11 cellular contexts compared by ENCODE assay signal in the genomic region with DNA sequence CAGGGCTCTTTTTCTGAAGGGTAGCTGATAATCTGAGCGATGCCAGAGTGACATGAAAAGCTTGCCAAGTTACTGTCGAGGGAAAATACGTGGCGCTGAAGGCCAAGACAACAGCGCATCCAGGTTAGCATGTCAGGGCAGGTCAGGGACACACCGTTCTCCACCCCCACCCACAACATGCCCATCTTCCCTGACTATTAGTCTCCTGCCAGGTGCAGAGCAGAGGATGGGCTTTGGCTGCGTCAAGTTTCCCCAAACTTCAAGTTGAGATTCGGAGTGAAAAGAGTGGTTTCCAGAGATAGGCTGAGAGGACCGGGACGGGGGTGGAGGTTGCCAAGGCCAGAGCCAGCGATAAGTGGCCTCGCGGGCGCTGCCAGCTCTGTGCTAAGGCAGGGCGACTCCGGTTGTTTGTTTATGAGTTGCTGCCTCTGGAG. TPM values are rescaled to one million over a fixed set of nuclear protein-coding genes. Genes with fewer than 3 reads are reported as not detected.
DNase-seq lines count a peak whose midpoint lies in the region; ATAC-seq and TF ChIP-seq lines count a peak whose summit lies in the region.
"Had no signal": no experiment of that assay in that cellular context is flagged by ENCODE, and none has a peak within 500 bp of the region (broad histone marks: within the 10 kb centered on the region; RNA-seq: fewer than 3 reads in every experiment).

No MANE protein-coding gene starts in this region.

- H3K4me2 ChIP-seq in mesendoderm (ENCODE audit: low read length): peak overlapping the region; percentile 78

- H3K4ac ChIP-seq in mesendoderm (ENCODE audit: low read depth, low read length): no peak overlapping the region

- H3K4me1 ChIP-seq in breast epithelium (peaks cover 0 to 3% of the 10 kb centered on the region in 2 donors), endodermal cell (ENCODE audit: control insufficient read depth, insufficient read depth, low read length) (no peaks in the 10 kb centered on the region), mesendoderm (ENCODE audit: control insufficient read depth, low read depth, low read length) (no peaks in the 10 kb centered on the region), uterus (no peaks in the 10 kb centered on the region)

- H3K27ac ChIP-seq in breast epithelium: no peak overlapping the region
- H3K27ac ChIP-seq in endodermal cell (ENCODE audit: low read depth, low read length): no peak overlapping the region
- H3K27ac ChIP-seq in mesendoderm (ENCODE audit: low read depth, low read length): no peak overlapping the region
- H3K27ac ChIP-seq in uterus: peak overlapping the region; percentile 4 to 77

- H4K8ac ChIP-seq in mesendoderm (ENCODE audit: low read depth, low read length): no peak overlapping the region

- H3K9ac ChIP-seq in endodermal cell (ENCODE audit: extremely low read depth, low read length, poor library complexity, severe bottlenecking) (no peak overlapping the region), mesendoderm (ENCODE audit: low read length) (no peak overlapping the region)

- H3K4me1 Mint-ChIP-seq in MCF 10A (ENCODE audit: insufficient read depth, unreplicated experiment) (no peaks in the 10 kb centered on the region), endodermal cell (peaks cover 12% of the 10 kb centered on the region)

- H3K36me3 Mint-ChIP-seq in MCF 10A (ENCODE audit: insufficient read depth, unreplicated experiment): no peaks in the 10 kb centered on the region
- H3K36me3 Mint-ChIP-seq in endodermal cell (ENCODE audit: low read depth): no peaks in the 10 kb centered on the region
- H3K36me3 Mint-ChIP-seq: naive thymus-derived CD4-positive, alpha-beta T cell had no signal

- H2BK120ac ChIP-seq in mesendoderm (ENCODE audit: low read depth, low read length): no peak overlapping the region

- H3K36me3 ChIP-seq in breast epithelium: no peaks in the 10 kb centered on the region
- H3K36me3 ChIP-seq in endodermal cell (ENCODE audit: control insufficient read depth, insufficient read depth, low read length): no peaks in the 10 kb centered on the region
- H3K36me3 ChIP-seq in mesendoderm (ENCODE audit: control insufficient read depth, insufficient read depth, low read length): no peaks in the 10 kb centered on the region
- no peaks in the 10 kb centered on the region for H3K36me3 ChIP-seq in uterus

- whole genome bisulfite sequencing in endodermal cell (ENCODE audit: insufficient coverage in 1 of 2, insufficient read length in 1 of 2), 2 experiments: 57 to 96% methylated on average over 5 to 16 of the region's 16 CpGs
- no CpG with 5 or more reads among the region's 16 CpGs for WGBS in mesendoderm (ENCODE audit: extremely low coverage, insufficient coverage, low lambda C conversion rate)

- H3K27me3 ChIP-seq in breast epithelium (peaks cover 8 to 48% of the 10 kb centered on the region in 2 donors), endodermal cell (ENCODE audit: control insufficient read depth, insufficient read depth, low read length, poor library complexity, severe bottlenecking) (peaks cover 58% of the 10 kb centered on the region), mesendoderm (ENCODE audit: insufficient read depth, low read length, poor library complexity) (peaks cover 6% of the 10 kb centered on the region), uterus (no peaks in the 10 kb centered on the region)

- H3K23ac ChIP-seq in mesendoderm (ENCODE audit: low read length): no peak overlapping the region

- no peaks in the 10 kb centered on the region for H3K9me3 ChIP-seq in breast epithelium
- no peaks in the 10 kb centered on the region for H3K9me3 ChIP-seq in endodermal cell (ENCODE audit: control insufficient read depth, low read length)
- no peaks in the 10 kb centered on the region for H3K9me3 ChIP-seq in uterus

- H3K79me2 ChIP-seq in mesendoderm (ENCODE audit: control insufficient read depth, insufficient read depth, low read length): no peaks in the 10 kb centered on the region

- no peak overlapping the region for H3K4me3 Mint-ChIP-seq in MCF 10A (ENCODE audit: unreplicated experiment)
- H3K4me3 Mint-ChIP-seq in endodermal cell: peak overlapping the region; percentile 73

- no peak overlapping the region for H3K56ac ChIP-seq in mesendoderm (ENCODE audit: low read length)

- H2BK15ac ChIP-seq in mesendoderm (replicated peaks; ENCODE audit: low read depth): no peak overlapping the region

- H3K9me3 Mint-ChIP-seq in MCF 10A (ENCODE audit: unreplicated experiment) (no peaks in the 10 kb centered on the region), endodermal cell (no peaks in the 10 kb centered on the region)

- H4K5ac ChIP-seq in mesendoderm (ENCODE audit: low read length): no peak overlapping the region

- no peak overlapping the region for H2BK5ac ChIP-seq in mesendoderm (ENCODE audit: low read length)

- peak overlapping the region; percentile 46 to 69 (median 58) for H3K4me3 ChIP-seq in breast epithelium
- H3K4me3 ChIP-seq in endodermal cell (ENCODE audit: low read length): peak overlapping the region; percentile 83
- no peak overlapping the region for H3K4me3 ChIP-seq in mesendoderm (ENCODE audit: low read length)
- peak overlapping the region; percentile 43 to 65 for H3K4me3 ChIP-seq in uterus

- no peak overlapping the region for H2AK5ac ChIP-seq in mesendoderm (ENCODE audit: low read length)

- POLR2A ChIA-PET in MCF 10A (lab: Yijun Ruan, JAX): interaction anchor here (0.5 kb wide), 1 partner anchor 934 kb away, joined by 3 read pairs; no protein-coding TSS in a partner anchor

- H3K27me3 Mint-ChIP-seq in MCF 10A (ENCODE audit: insufficient read depth, unreplicated experiment) (peaks cover 28% of the 10 kb centered on the region), endodermal cell (ENCODE audit: insufficient read depth) (peaks cover 63% of the 10 kb centered on the region)

- DNase-seq in breast epithelium (ENCODE audit: low spot score in 2 of 2) (no peak), MCF 10A (ENCODE audit: unreplicated experiment) (no peak), endodermal cell (peak; percentile 75), mesendoderm (peak; percentile 19), uterus (peak in 1 of 2 donors; percentile 14), omental fat pad (ENCODE audit: low spot score) (no peak)
- DNase-seq in activated T-cell treated with anti-CD3 and anti-CD28 coated beads, Interleukin-2, amount 50 U/mL, for 1 hour: no peak
- DNase-seq: activated CD4-positive, alpha-beta T cell treated with anti-CD3 and anti-CD28 coated beads, Interleukin-2, amount 50 U/mL, for 4 hours; naive thymus-derived CD4-positive, alpha-beta T cell; stimulated activated naive CD8-positive, alpha-beta T cell treated with anti-CD3 and anti-CD28 coated beads, Interleukin-15, Interleukin-2, amounts not matched to agents 100 U/mL and 50 U/mL, for 24 hours had no signal

- no TSS peak for BruUV-seq in MCF 10A (replicated peaks; lab: Mats Ljungman, UMichigan)

- ATAC-seq in GM21360 (IDR thresholded peaks at IDR 0.05; ENCODE audit: unreplicated experiment): no peak
- ATAC-seq in omental fat pad (ENCODE audit: low FRiP score): no peak
- ATAC-seq: naive thymus-derived CD4-positive, alpha-beta T cell; stimulated activated naive CD8-positive, alpha-beta T cell treated with anti-CD3 and anti-CD28 coated beads, Interleukin-15, Interleukin-2, amounts not matched to agents 100 U/mL and 50 U/mL, for 24 hours had no signal

- no peak overlapping the region for H3K18ac ChIP-seq in mesendoderm (ENCODE audit: low read length)

- CTCF ChIA-PET in MCF 10A (lab: Yijun Ruan, JAX): interaction anchor here (0.7 to 2.2 kb wide), 4 partner anchors 9 to 257 kb away, joined by 4 to 10 read pairs (median 4); no protein-coding TSS in a partner anchor

- TF ChIP-seq POLR2A in breast epithelium (IDR thresholded peaks at IDR 0.05) (no peak), uterus (IDR thresholded peaks at IDR 0.05) (no peak)

- intact Hi-C loops in breast epithelium (cut with DNase I; ENCODE audit: low total_unique reads): no loop called here
- intact Hi-C loops in MCF 10A (cut with micrococcal nuclease): no loop called here
- intact Hi-C loops in uterus (cut with DNase I; ENCODE audit: low total_unique reads): no loop called here

- TF ChIP-seq CTCF in breast epithelium (IDR thresholded peaks at IDR 0.05): no peak
- no peak for TF ChIP-seq CTCF in MCF 10A (IDR thresholded peaks at IDR 0.05; ENCODE audit: unreplicated experiment)
- TF ChIP-seq CTCF in endodermal cell (conservative IDR thresholded peaks at IDR 0.05): no peak
- TF ChIP-seq CTCF in uterus (IDR thresholded peaks at IDR 0.05): no peak
- no peak for TF ChIP-seq CTCF in omental fat pad (IDR thresholded peaks at IDR 0.05)

- no peaks in the 10 kb centered on the region for H3K79me1 ChIP-seq in mesendoderm (ENCODE audit: low read length)

- H3K27ac Mint-ChIP-seq in MCF 10A (ENCODE audit: low read depth, unreplicated experiment): no peak overlapping the region
- H3K27ac Mint-ChIP-seq in endodermal cell: no peak overlapping the region
- H3K27ac Mint-ChIP-seq: naive thymus-derived CD4-positive, alpha-beta T cell had no signal

RNA-seq across cellular contexts. Expression of gene TRHDE, which starts 1.7 kb away (rescaled TPM):
- total RNA-seq in breast epithelium (10 to 100 TPM in 1 of 3 donors, 1 to 10 TPM in 1, under 1 TPM in 1; 0.98 to 43.2 (median 2.2) TPM), MCF 10A (2022) (not detected in 2 replicates), endodermal cell (1 to 10 TPM in 1 of 2 donors, under 1 TPM in 1; 0.20 to 1.2 TPM), uterus (10 to 100 TPM in 2 of 4 donors, 1 to 10 TPM in 1, under 1 TPM in 1; 0.77 to 31.2 (median 12.9) TPM), omental fat pad (10 to 100 TPM; 12.8 to 34.8 (median 14.8) TPM)
- 0.89 TPM for polyA plus RNA-seq in endodermal cell (2013, experiment 1 of 2)
- 0.75 TPM for polyA plus RNA-seq in endodermal cell (2013, experiment 2 of 2)
- polyA plus RNA-seq in mesendoderm (2013, experiment 1 of 2): 1.1 TPM
- 0.95 TPM for polyA plus RNA-seq in mesendoderm (2013, experiment 2 of 2)
- total RNA-seq: naive thymus-derived CD4-positive, alpha-beta T cell had no signal
- polyA plus RNA-seq: naive thymus-derived CD4-positive, alpha-beta T cell had no signal

Comparison
In these comparisons a context has a peak if more than half of its experiments do, and no peak if none do; other contexts are left out.
1. DNase-seq: peak in endodermal cell (single experiment) and mesendoderm (single experiment); none in breast epithelium (0 of 2), MCF 10A (single experiment), activated T-cell treated with anti-CD3 and anti-CD28 coated beads, Interleukin-2, amount 50 U/mL, for 1 hour (single experiment) and omental fat pad (single experiment).
2. H3K27ac ChIP-seq: peak in uterus (2 of 2); none in breast epithelium (0 of 2), endodermal cell (single experiment) and mesendoderm (single experiment).